Comparison of ENCODE assay signal across 14 cellular contexts in genomic region chr14:95362180-95362494, GRCh38. TPM values are rescaled to one million over a fixed set of nuclear protein-coding genes. Genes with fewer than 3 reads are reported as not detected.
DNase-seq lines count a peak whose midpoint lies in the region; TF ChIP-seq lines count a peak whose summit lies in the region.
"Had no signal": no experiment of that assay in that cellular context is flagged by ENCODE, and none has a peak within 500 bp of the region (broad histone marks: within the 10 kb centered on the region; RNA-seq: fewer than 3 reads in every experiment).

No MANE protein-coding gene starts in this region.

- no peak overlapping the region for H3K27ac ChIP-seq in hepatocyte
- H3K27ac ChIP-seq: Peyer's patch, SJCRH30 had no signal

- no peaks in the 10 kb centered on the region for H3K9me3 Mint-ChIP-seq in nephron progenitor cell
- H3K9me3 Mint-ChIP-seq: activated naive CD4-positive, alpha-beta T cell treated with anti-CD3 and anti-CD28 coated beads for 36 hours; activated T-cell treated with anti-CD3 and anti-CD28 coated beads, Interleukin-2, amount 50 U/mL, for 4 hours; CD4-positive, alpha-beta T cell; T-cell had no signal

- H3K4me3 ChIP-seq in hepatocyte = no peak overlapping the region
- H3K4me3 ChIP-seq: Peyer's patch, SJCRH30 had no signal

- H3K27ac Mint-ChIP-seq in nephron progenitor cell = no peak overlapping the region
- H3K27ac Mint-ChIP-seq: activated naive CD4-positive, alpha-beta T cell treated with anti-CD3 and anti-CD28 coated beads for 36 hours; CD4-positive, alpha-beta T cell; T-cell had no signal

- H3K4me2 ChIP-seq in hepatocyte = peak overlapping the region; percentile 66

- peak overlapping the region; percentile 69 for H3K4me3 Mint-ChIP-seq in nephron progenitor cell
- H3K4me3 Mint-ChIP-seq: activated naive CD4-positive, alpha-beta T cell treated with anti-CD3 and anti-CD28 coated beads for 36 hours; activated T-cell treated with anti-CD3 and anti-CD28 coated beads, Interleukin-2, amount 50 U/mL, for 4 hours; CD4-positive, alpha-beta T cell; T-cell had no signal

- H3K9me3 ChIP-seq in ES-I3 (ENCODE audit: control insufficient read depth, insufficient read depth, low read length) = no peaks in the 10 kb centered on the region
- no peaks in the 10 kb centered on the region for H3K9me3 ChIP-seq in hepatocyte (ENCODE audit: low read depth)
- H3K9me3 ChIP-seq: Peyer's patch, SJCRH30 had no signal

- H3K27me3 Mint-ChIP-seq in nephron progenitor cell (ENCODE audit: low read depth, poor library complexity) = peaks cover 44% of the 10 kb centered on the region

- 29% methylated on average over 8 of the region's 8 CpGs for WGBS in hepatocyte (ENCODE audit: low lambda C conversion rate, missing lambda C conversion rate)

- DNase-seq in NCI-H146 (lab: John Stamatoyannopoulos, UW) (peak; percentile 42), hepatocyte (ENCODE audit: low spot score) (no peak), nephron progenitor cell (no peak), GM19240 (ENCODE audit: insufficient read length, low spot score) (no peak), amygdala (lab: John Stamatoyannopoulos, UW) (no peak)
- no peak for DNase-seq in activated naive CD4-positive, alpha-beta T cell treated with Interleukin-2 at 50 U/mL for 16 hours
- DNase-seq: activated T-cell treated with anti-CD3 and anti-CD28 coated beads, Interleukin-2, amount 50 U/mL, for 4 hours; NCI-H446; SJCRH30 had no signal

- H4K20me1 ChIP-seq in hepatocyte (ENCODE audit: insufficient read depth, poor library complexity, severe bottlenecking) = no peaks in the 10 kb centered on the region

- H3K36me3 ChIP-seq in ES-I3 (ENCODE audit: insufficient read depth, low read length) (no peaks in the 10 kb centered on the region), hepatocyte (replicated peaks; ENCODE audit: insufficient read depth, low read depth) (no peaks in the 10 kb centered on the region)
- H3K36me3 ChIP-seq: Peyer's patch, SJCRH30 had no signal

- peak overlapping the region; percentile 68 for H3K9ac ChIP-seq in ES-I3 (ENCODE audit: low read depth, low read length)

- TF ChIP-seq CTCF in hepatocyte (IDR thresholded peaks at IDR 0.05; ENCODE audit: poor library complexity) (no peak), nephron progenitor cell (IDR thresholded peaks at IDR 0.05) (no peak)

- H3K79me2 ChIP-seq in hepatocyte = no peaks in the 10 kb centered on the region

- no peaks in the 10 kb centered on the region for H3K36me3 Mint-ChIP-seq in nephron progenitor cell (ENCODE audit: low read depth)
- H3K36me3 Mint-ChIP-seq: T-cell had no signal

- H2AFZ ChIP-seq in hepatocyte = peak overlapping the region; percentile 33

- H3K27me3 ChIP-seq in hepatocyte = peaks cover 27% of the 10 kb centered on the region
- H3K27me3 ChIP-seq: Peyer's patch, SJCRH30 had no signal

- H3K4me1 Mint-ChIP-seq in nephron progenitor cell = peaks cover 42% of the 10 kb centered on the region
- H3K4me1 Mint-ChIP-seq: T-cell had no signal

- H3K4me1 ChIP-seq in ES-I3 (ENCODE audit: insufficient read depth, low read length) (peaks cover 13% of the 10 kb centered on the region; the same call in 1 of the 2 replicates), hepatocyte (ENCODE audit: insufficient read depth) (peaks cover 8% of the 10 kb centered on the region)

- H3K9me2 ChIP-seq in hepatocyte (replicated peaks; ENCODE audit: insufficient read depth) = no peaks in the 10 kb centered on the region

RNA-seq across cellular contexts. Expression of gene CLMN, which starts 42.4 kb away (rescaled TPM):
- 12.0 and 15.7 TPM in 2 replicates for total RNA-seq in hepatocyte
- 40.0 and 53.9 TPM in 2 replicates for polyA plus RNA-seq in hepatocyte
